31 cellular contexts compared by ENCODE assay signal in genomic region chr16:19274178-19274797, GRCh38. TPM values are rescaled to one million over a fixed set of nuclear protein-coding genes. Genes with fewer than 3 reads are reported as not detected.
"Had no signal": no experiment of that assay in that cellular context is flagged by ENCODE, and none has a peak within 500 bp of the region (broad histone marks: within the 10 kb centered on the region; RNA-seq: fewer than 3 reads in every experiment).

No MANE protein-coding gene starts in this region.

- H3K4me3 ChIP-seq: ascending aorta, breast epithelium, Peyer's patch, SJSA1 had no signal

- H3K9me3 ChIP-seq: ascending aorta, breast epithelium, Peyer's patch, SJSA1, SK-N-SH had no signal

- H3K4me1 ChIP-seq: ascending aorta, breast epithelium, Peyer's patch, SJSA1 had no signal

- H3K36me3 ChIP-seq: ascending aorta, breast epithelium, Peyer's patch, SJSA1 had no signal

- DNase-seq: activated CD4-positive, alpha-beta T cell treated with anti-CD3 and anti-CD28 coated beads, Interleukin-2, amount 10 ng/mL, durations not matched to agents 24 days and 14 days; activated CD4-positive, alpha-beta T cell treated with anti-CD3 and anti-CD28 coated beads, Interleukin-2, amount 50 U/mL, for 4 hours; activated CD8-positive, alpha-beta T cell treated with anti-CD3 and anti-CD28 coated beads for 36 hours; activated gamma-delta T cell; activated naive CD4-positive, alpha-beta T cell treated with Interleukin-2 at 50 U/mL for 16 hours; activated naive CD8-positive, alpha-beta T cell treated with anti-CD3 and anti-CD28 coated beads, Interleukin-2, amount 10 ng/mL, durations not matched to agents 7 days and 5 days; activated T-cell treated with anti-CD3 and anti-CD28 coated beads, Interleukin-2, amount 50 U/mL, for 24 hours; amygdala; Kasumi-1; KG1; MM.1S; MV-4-11; NCI-H1092; NCI-H1436 treated with DMSO at 0.1 percent for 48 hours; NCI-H1694 treated with DMSO at 0.1 percent for 48 hours; NCI-H2029; NCI-H345; NCI-H524 treated with DMSO at 0.1 percent for 48 hours; NCI-H748 treated with DMSO at 0.1 percent for 48 hours; NK-92 treated with Interleukin-12 subunit alpha and Interleukin-12 subunit beta, amount 100 ng/mL, for 24 hours; PC-3; Peyer's patch; RPMI8226; SHP77 treated with DMSO at 0.1 percent for 48 hours; SK-N-SH had no signal

- H3K27ac ChIP-seq: ascending aorta, breast epithelium, Peyer's patch, SJSA1 had no signal

- ATAC-seq: activated CD8-positive, alpha-beta T cell treated with anti-CD3 and anti-CD28 coated beads for 36 hours; PC-3 had no signal

- H3K27me3 ChIP-seq: ascending aorta, breast epithelium, Peyer's patch, SJSA1 had no signal

RNA-seq across cellular contexts. Expression of gene CLEC19A, which starts 11.2 kb away (rescaled TPM):
- total RNA-seq: activated CD4-positive, alpha-beta T cell treated with anti-CD3 and anti-CD28 coated beads, Interleukin-2, amount 10 ng/mL, durations not matched to agents 24 days and 14 days; activated CD8-positive, alpha-beta memory T cell treated with anti-CD3 and anti-CD28 coated beads for 36 hours; activated CD8-positive, alpha-beta T cell treated with anti-CD3 and anti-CD28 coated beads for 36 hours; activated naive CD8-positive, alpha-beta T cell treated with anti-CD3 and anti-CD28 coated beads, Interleukin-2, amount 10 ng/mL, durations not matched to agents 7 days and 5 days; activated T-helper 2 cell treated with anti-CD3 and anti-CD28 coated beads, Interferon-gamma antibody, Interleukin-2, Interleukin-4, amounts not matched to agents 10 μg/mL and 5 μg/mL and 100 μg/mL, durations not matched to agents 14 hours and 24 hours and 36 hours; ascending aorta; cardiac septum; PC-3; Peyer's patch; SJSA1 had no signal
- polyA plus RNA-seq: SK-N-SH had no signal
